ENCODE assay signal across 1 cellular context in genomic region chr19:49864890-49865289, GRCh38.
TF ChIP-seq lines count a peak whose summit lies in the region.

No MANE protein-coding gene starts in this region.

TF ChIP-seq in HEK293, 187 proteins besides CTCF, POLR2A, EP300 and RAD21 (continued from another document):
- TF ChIP-seq ZNF639 (tag by site-specific recombination; IDR thresholded peaks at IDR 0.05) (no peak), ZNF221 (tag by site-specific recombination; IDR thresholded peaks at IDR 0.05; ENCODE audit: borderline replicate concordance) (no peak)
